Comparison of ENCODE assay signal across 8 cellular contexts in genomic region chr1:16243936-16244649, GRCh38. TPM values are rescaled to one million over a fixed set of nuclear protein-coding genes. Genes with fewer than 3 reads are reported as not detected.
DNase-seq lines count a peak whose midpoint lies in the region; ATAC-seq and TF ChIP-seq lines count a peak whose summit lies in the region.

No MANE protein-coding gene starts in this region.

- DNase-seq in Daoy (ENCODE audit: low read depth), result peak; percentile 78
- DNase-seq in LNCaP clone FGC (ENCODE audit: low read depth), result no peak
- DNase-seq in RPMI7951 (ENCODE audit: low read depth), result peak; percentile 78
- peak; percentile 70 to 76 for DNase-seq in activated T-cell treated with anti-CD3 and anti-CD28 coated beads, Interleukin-2, amount 50 U/mL, for 72 hours
- peak; percentile 88 for DNase-seq in fibroblast of the aortic adventitia (ENCODE audit: low read depth)
- peak in 47 of 56 donors; percentile 10 to 86 (median 46) for DNase-seq in nucleus accumbens (lab: John Stamatoyannopoulos, UW)
- DNase-seq in stromal cell of bone marrow (ENCODE audit: low read depth), result peak; percentile 65

- H3K4me3 ChIP-seq in LNCaP clone FGC (ENCODE audit: low read depth, low read length) (no peak overlapping the region), fibroblast of the aortic adventitia (ENCODE audit: low read depth, low read length) (no peak overlapping the region)

- TF ChIP-seq CTCF in LNCaP clone FGC (IDR thresholded peaks at IDR 0.05; ENCODE audit: control insufficient read depth, extremely low read depth, insufficient read depth) (peak; percentile 65), fibroblast of the aortic adventitia (IDR thresholded peaks at IDR 0.05; ENCODE audit: insufficient read depth, low read length) (peak; percentile 93)

- no peaks in the 10 kb centered on the region for H3K9me3 Mint-ChIP-seq in activated T-cell treated with anti-CD3 and anti-CD28 coated beads, Interleukin-2, amount 50 U/mL, for 72 hours

- no peak overlapping the region for H3K4me3 Mint-ChIP-seq in activated T-cell treated with anti-CD3 and anti-CD28 coated beads, Interleukin-2, amount 50 U/mL, for 72 hours

- H3K27ac Mint-ChIP-seq in activated T-cell treated with anti-CD3 and anti-CD28 coated beads, Interleukin-2, amount 50 U/mL, for 72 hours, result no peak overlapping the region

- no peaks in the 10 kb centered on the region for H3K36me3 Mint-ChIP-seq in activated T-cell treated with anti-CD3 and anti-CD28 coated beads, Interleukin-2, amount 50 U/mL, for 72 hours (ENCODE audit: insufficient read depth in 2 of 2)

- H3K27me3 Mint-ChIP-seq in activated T-cell treated with anti-CD3 and anti-CD28 coated beads, Interleukin-2, amount 50 U/mL, for 72 hours (ENCODE audit: low read depth), result no peaks in the 10 kb centered on the region

- peaks cover 9% of the 10 kb centered on the region for H3K4me1 Mint-ChIP-seq in activated T-cell treated with anti-CD3 and anti-CD28 coated beads, Interleukin-2, amount 50 U/mL, for 72 hours (ENCODE audit: low read depth)

- peak; percentile 72 to 76 for ATAC-seq in activated T-cell treated with anti-CD3 and anti-CD28 coated beads, Interleukin-2, amount 50 U/mL, for 72 hours (replicated peaks in 1 of 2)
- no peak for ATAC-seq in GM19328 (IDR thresholded peaks at IDR 0.05; ENCODE audit: unreplicated experiment)

RNA-seq across cellular contexts. Expression of gene CPLANE2, which starts 7.1 kb away (rescaled TPM):
- 2.6 and 21.4 TPM in 2 replicates for total RNA-seq in Daoy (2014; rRNA removed; shearing (Covaris generic))
- 2.4 and 6.5 TPM in 2 replicates for total RNA-seq in RPMI7951 (2014; rRNA removed; shearing (Covaris generic))
- total RNA-seq in activated T-cell treated with anti-CD3 and anti-CD28 coated beads, Interleukin-2, amount 50 U/mL, for 72 hours, result 1 to 10 TPM; 3.0 to 7.8 TPM
- total RNA-seq in fibroblast of the aortic adventitia (ENCODE audit: low replicate concordance), result 6.7 and 7.5 TPM in 2 replicates

RNA-seq across cellular contexts. Expression of gene ARHGEF19, which starts 31.6 kb away (rescaled TPM):
- total RNA-seq in Daoy (2014; rRNA removed; shearing (Covaris generic)), result 2.4 and 4.2 TPM in 2 replicates
- 8.3 and 10.7 TPM in 2 replicates for total RNA-seq in RPMI7951 (2014; rRNA removed; shearing (Covaris generic))
- total RNA-seq in activated T-cell treated with anti-CD3 and anti-CD28 coated beads, Interleukin-2, amount 50 U/mL, for 72 hours, result 1 to 10 TPM; 7.0 to 9.9 TPM
- total RNA-seq in fibroblast of the aortic adventitia (ENCODE audit: low replicate concordance), result 2.8 and 12.1 TPM in 2 replicates
